In genomic region chr11:108302121-108302785, GRCh38 we compare ENCODE assay signal across 13 cellular contexts.
DNase-seq lines count a peak whose midpoint lies in the region; ATAC-seq and TF ChIP-seq lines count a peak whose summit lies in the region.
"Had no signal": no experiment of that assay in that cellular context is flagged by ENCODE, and none has a peak within 500 bp of the region (broad histone marks: within the 10 kb centered on the region; RNA-seq: fewer than 3 reads in every experiment).

No MANE protein-coding gene starts in this region.

- no peak overlapping the region for H3K4me3 ChIP-seq in CD4-positive, alpha-beta memory T cell (ENCODE audit: low read length in 2 of 2)
- H3K4me3 ChIP-seq in mesendoderm (ENCODE audit: low read length): no peak overlapping the region

- WGBS in mesendoderm (ENCODE audit: extremely low coverage, insufficient coverage, low lambda C conversion rate): no CpG with 5 or more reads among the region's 1 CpG

- ATAC-seq in GM21423 (IDR thresholded peaks at IDR 0.05; ENCODE audit: unreplicated experiment) (peak; percentile 72), HG03457 (IDR thresholded peaks at IDR 0.05; ENCODE audit: unreplicated experiment) (peak; percentile 75)

- H3K4me2 ChIP-seq in mesendoderm (ENCODE audit: low read length): no peak overlapping the region

- H2BK120ac ChIP-seq in mesendoderm (ENCODE audit: low read depth, low read length): no peak overlapping the region

- DNase-seq in GM10248 (ENCODE audit: extremely low spot score) (peak; percentile 10), fibroblast of peridontal ligament (ENCODE audit: extremely low read depth) (peak; percentile 80), mesendoderm (no peak), posterior cingulate gyrus (no peak)
- DNase-seq in CD4-positive, alpha-beta memory T cell: no peak
- no peak for DNase-seq in NK-92 treated with Interleukin-12 subunit alpha and Interleukin-12 subunit beta, amount 100 ng/mL, for 24 hours (lab: John Stamatoyannopoulos, UW)
- DNase-seq: activated CD4-positive, alpha-beta T cell treated with anti-CD3 and anti-CD28 coated beads, Interleukin-2, amount 50 U/mL, for 4 hours; DMS153; NCI-H69; occipital lobe; stimulated activated naive B cell treated with anti-CD40 and anti-IgM and Interleukin-4, amounts not matched to agents 10 μg/mL and 1 μg/mL and 100 μg/mL, for 72 hours had no signal

- H3K27ac Mint-ChIP-seq in CD4-positive, alpha-beta memory T cell: peak overlapping the region in 3 of 7 donors; percentile 14 to 55 (median 43)

- H3K9me3 ChIP-seq in CD4-positive, alpha-beta memory T cell (ENCODE audit: control insufficient read depth in 1 of 2, low read length in 2 of 2): no peaks in the 10 kb centered on the region

- H3K79me1 ChIP-seq in mesendoderm (ENCODE audit: low read length): no peaks in the 10 kb centered on the region

- no peak overlapping the region for H2BK5ac ChIP-seq in mesendoderm (ENCODE audit: low read length)

- H3K56ac ChIP-seq in mesendoderm (ENCODE audit: low read length): no peak overlapping the region

- no peak overlapping the region for H3K9ac ChIP-seq in mesendoderm (ENCODE audit: low read length)

- H3K36me3 Mint-ChIP-seq in CD4-positive, alpha-beta memory T cell: peaks cover 69 to 76% of the 10 kb centered on the region in 2 donors

- H2AK5ac ChIP-seq in mesendoderm (ENCODE audit: low read length): no peak overlapping the region

- CTCF ChIA-PET in GM10248 (lab: Yijun Ruan, JAX): interaction anchor here (1.5 kb wide), 1 partner anchor 10 kb away, joined by 3 read pairs; no protein-coding TSS in a partner anchor
- CTCF ChIA-PET in CD4-positive, alpha-beta memory T cell (lab: Charles Lee; ENCODE audit: partially characterized antibody): no interaction called here

- H4K5ac ChIP-seq in mesendoderm (ENCODE audit: low read length): no peak overlapping the region

- H4K8ac ChIP-seq in mesendoderm (ENCODE audit: low read depth, low read length): no peak overlapping the region

- H3K36me3 ChIP-seq in CD4-positive, alpha-beta memory T cell (ENCODE audit: insufficient read depth, low read length): peaks cover 75% of the 10 kb centered on the region
- H3K36me3 ChIP-seq in mesendoderm (ENCODE audit: control insufficient read depth, insufficient read depth, low read length): no peaks in the 10 kb centered on the region

- peaks cover 0 to 14% (median 7%) of the 10 kb centered on the region in 4 donors for H3K4me1 Mint-ChIP-seq in CD4-positive, alpha-beta memory T cell
- H3K4me1 Mint-ChIP-seq: stimulated activated naive B cell treated with anti-CD40 and anti-IgM and Interleukin-4, amounts not matched to agents 10 μg/mL and 1 μg/mL and 100 μg/mL, for 72 hours had no signal

- H3K27me3 ChIP-seq in CD4-positive, alpha-beta memory T cell (ENCODE audit: insufficient read depth, low read length): no peaks in the 10 kb centered on the region
- no peaks in the 10 kb centered on the region for H3K27me3 ChIP-seq in mesendoderm (ENCODE audit: insufficient read depth, low read length, poor library complexity)

- no peaks in the 10 kb centered on the region for H3K4me1 ChIP-seq in CD4-positive, alpha-beta memory T cell (ENCODE audit: insufficient read depth, low read length)
- no peaks in the 10 kb centered on the region for H3K4me1 ChIP-seq in mesendoderm (ENCODE audit: control insufficient read depth, low read depth, low read length)

- intact Hi-C loops in CD4-positive, alpha-beta memory T cell (cut with micrococcal nuclease): no loop called here
- intact Hi-C loops in posterior cingulate gyrus (cut with DNase I): no loop called here

- H3K27me3 Mint-ChIP-seq in CD4-positive, alpha-beta memory T cell: no peaks in the 10 kb centered on the region
- H3K27me3 Mint-ChIP-seq: stimulated activated naive B cell treated with anti-CD40 and anti-IgM and Interleukin-4, amounts not matched to agents 10 μg/mL and 1 μg/mL and 100 μg/mL, for 72 hours had no signal

- no peak overlapping the region for H3K27ac ChIP-seq in CD4-positive, alpha-beta memory T cell (ENCODE audit: low read depth, low read length)
- H3K27ac ChIP-seq in mesendoderm (ENCODE audit: low read depth, low read length): no peak overlapping the region

- H3K4ac ChIP-seq in mesendoderm (ENCODE audit: low read depth, low read length): no peak overlapping the region

- no peaks in the 10 kb centered on the region for H3K79me2 ChIP-seq in mesendoderm (ENCODE audit: control insufficient read depth, insufficient read depth, low read length)

- POLR2A ChIA-PET in GM10248 (lab: Yijun Ruan, JAX): no interaction called here
- POLR2A ChIA-PET in CD4-positive, alpha-beta memory T cell (lab: Charles Lee; ENCODE audit: partially characterized antibody): interaction anchor here (1.9 kb wide), 1 partner anchor 79 kb away, joined by 5 read pairs; the partner anchor contains the start of genes ATM and NPAT

- TF ChIP-seq CTCF in GM10248 (IDR thresholded peaks at IDR 0.05; ENCODE audit: control extremely low read depth, extremely low read depth, low read depth, missing control alignments): no peak

- no peak overlapping the region for H3K4me3 Mint-ChIP-seq in CD4-positive, alpha-beta memory T cell
- H3K4me3 Mint-ChIP-seq: stimulated activated naive B cell treated with anti-CD40 and anti-IgM and Interleukin-4, amounts not matched to agents 10 μg/mL and 1 μg/mL and 100 μg/mL, for 72 hours had no signal

- no peaks in the 10 kb centered on the region for H3K9me3 Mint-ChIP-seq in CD4-positive, alpha-beta memory T cell
- H3K9me3 Mint-ChIP-seq: stimulated activated naive B cell treated with anti-CD40 and anti-IgM and Interleukin-4, amounts not matched to agents 10 μg/mL and 1 μg/mL and 100 μg/mL, for 72 hours had no signal

- H3K18ac ChIP-seq in mesendoderm (ENCODE audit: low read length): no peak overlapping the region

- no peak overlapping the region for H3K23ac ChIP-seq in mesendoderm (ENCODE audit: low read length)

- H2BK15ac ChIP-seq in mesendoderm (replicated peaks; ENCODE audit: low read depth): no peak overlapping the region

Comparison
In these comparisons a context has a peak if more than half of its experiments do, and no peak if none do; other contexts are left out.
1. DNase-seq: peak in GM10248 (single experiment) and fibroblast of peridontal ligament (single experiment); none in CD4-positive, alpha-beta memory T cell (0 of 5), NK-92 treated with Interleukin-12 subunit alpha and Interleukin-12 subunit beta, amount 100 ng/mL, for 24 hours (single experiment), mesendoderm (single experiment) and posterior cingulate gyrus (0 of 10).